In the genomic region with DNA sequence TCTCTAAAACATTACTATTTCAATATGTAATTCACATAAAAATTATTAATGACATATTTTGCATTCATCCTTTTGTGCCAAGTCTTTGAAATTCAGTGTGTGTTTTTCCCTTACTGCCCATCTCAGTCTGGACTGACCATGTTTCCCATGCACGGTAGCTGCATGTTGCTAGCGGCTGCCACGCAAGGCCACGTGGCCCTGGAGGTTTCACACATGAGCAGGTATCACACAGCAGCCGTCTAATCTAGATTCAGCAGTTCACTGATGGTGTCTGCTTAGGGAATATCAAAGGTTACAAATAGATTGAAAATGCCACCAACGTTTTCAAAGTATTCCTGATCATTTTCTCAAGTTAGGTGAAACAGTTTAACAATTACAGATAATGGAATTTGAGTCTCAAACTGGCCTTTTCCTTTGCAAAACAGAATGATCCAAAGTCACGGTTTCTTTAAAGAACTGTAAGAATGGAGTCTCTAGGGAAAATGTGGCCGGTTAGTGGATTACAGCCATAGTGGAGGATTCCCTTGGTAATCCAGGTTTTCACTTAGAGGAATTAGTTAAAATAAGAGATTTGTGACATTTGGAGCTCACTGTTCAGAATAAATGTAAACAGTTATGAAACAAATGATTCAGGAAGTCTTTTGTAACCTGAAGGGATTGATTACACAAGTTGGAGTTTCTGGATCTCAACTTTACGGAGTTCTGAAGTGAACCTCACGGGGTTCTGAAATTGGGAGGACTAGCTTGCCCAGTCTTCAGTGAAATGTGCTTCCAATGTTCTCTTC, we compare ENCODE assay signal across 21 cellular contexts.
"Had no signal": no experiment of that assay in that cellular context is flagged by ENCODE, and none has a peak within 500 bp of the region (broad histone marks: within the 10 kb centered on the region; RNA-seq: fewer than 3 reads in every experiment).

No MANE protein-coding gene starts in this region.

- DNase-seq: activated CD4-positive, alpha-beta T cell treated with anti-CD3 and anti-CD28 coated beads for 4 hours; activated CD8-positive, alpha-beta memory T cell treated with anti-CD3 and anti-CD28 coated beads, Interleukin-2, amount 50 U/mL, for 4 hours; activated CD8-positive, alpha-beta T cell treated with anti-CD3 and anti-CD28 coated beads for 36 hours; activated naive CD4-positive, alpha-beta T cell treated with anti-CD3 and anti-CD28 coated beads, Interleukin-2, amount 50 U/mL, for 16 hours; activated naive CD8-positive, alpha-beta T cell treated with anti-CD3 and anti-CD28 coated beads, Interleukin-2, amount 10 ng/mL, durations not matched to agents 7 days and 5 days; activated T-cell treated with anti-CD3 and anti-CD28 coated beads, Interleukin-2, amount 50 U/mL, for 72 hours; aorta; central memory CD4-positive, alpha-beta T cell; MG63; NCI-H146; NCI-H1930; NCI-H510A treated with DMSO at 0.1 percent for 48 hours; NCI-H69; NK-92 treated with Interleukin-12 subunit alpha and Interleukin-12 subunit beta, amount 100 ng/mL, for 24 hours; PC-3; SHP77 treated with DMSO at 0.1 percent for 48 hours had no signal

- H3K9me3 Mint-ChIP-seq: activated CD8-positive, alpha-beta T cell treated with anti-CD3 and anti-CD28 coated beads for 36 hours; activated naive CD8-positive, alpha-beta T cell treated with anti-CD3 and anti-CD28 coated beads, Interleukin-2, amount 10 ng/mL, durations not matched to agents 7 days and 5 days; activated T-cell treated with anti-CD3 and anti-CD28 coated beads, Interleukin-2, amount 50 U/mL, for 72 hours; activated T-helper 2 cell treated with anti-CD3 and anti-CD28 coated beads, Interferon-gamma antibody, Interleukin-2, Interleukin-4, amounts not matched to agents 10 μg/mL and 5 μg/mL and 100 μg/mL, durations not matched to agents 14 hours and 24 hours and 36 hours; T-helper 1 cell treated with Interleukin-12 subunit alpha and Interleukin-12 subunit beta and Interleukin-4 antibody, amounts not matched to agents 30 μg/mL and 1 μg/mL, for 36 hours had no signal

- H3K27me3 Mint-ChIP-seq: activated CD8-positive, alpha-beta T cell treated with anti-CD3 and anti-CD28 coated beads for 36 hours had no signal

- H3K4me1 ChIP-seq: breast epithelium had no signal

- H3K36me3 Mint-ChIP-seq: activated naive CD8-positive, alpha-beta T cell treated with anti-CD3 and anti-CD28 coated beads, Interleukin-2, amount 10 ng/mL, durations not matched to agents 7 days and 5 days had no signal

- H3K4me3 Mint-ChIP-seq: activated CD8-positive, alpha-beta T cell treated with anti-CD3 and anti-CD28 coated beads for 36 hours; activated naive CD8-positive, alpha-beta T cell treated with anti-CD3 and anti-CD28 coated beads, Interleukin-2, amount 10 ng/mL, durations not matched to agents 7 days and 5 days; activated T-cell treated with anti-CD3 and anti-CD28 coated beads, Interleukin-2, amount 50 U/mL, for 72 hours; T-helper 1 cell treated with Interleukin-12 subunit alpha and Interleukin-12 subunit beta and Interleukin-4 antibody, amounts not matched to agents 30 μg/mL and 1 μg/mL, for 36 hours had no signal

- ATAC-seq: activated CD8-positive, alpha-beta T cell treated with anti-CD3 and anti-CD28 coated beads for 36 hours; activated T-cell treated with anti-CD3 and anti-CD28 coated beads, Interleukin-2, amount 50 U/mL, for 72 hours; PC-3 had no signal

- H3K9ac ChIP-seq: KMS-11 had no signal

- H3K4me3 ChIP-seq: breast epithelium, MG63 had no signal

- H3K27ac Mint-ChIP-seq: activated CD8-positive, alpha-beta T cell treated with anti-CD3 and anti-CD28 coated beads for 36 hours; activated naive CD8-positive, alpha-beta T cell treated with anti-CD3 and anti-CD28 coated beads, Interleukin-2, amount 10 ng/mL, durations not matched to agents 7 days and 5 days; activated T-cell treated with anti-CD3 and anti-CD28 coated beads, Interleukin-2, amount 50 U/mL, for 72 hours; activated T-helper 2 cell treated with anti-CD3 and anti-CD28 coated beads, Interferon-gamma antibody, Interleukin-2, Interleukin-4, amounts not matched to agents 10 μg/mL and 5 μg/mL and 100 μg/mL, durations not matched to agents 14 hours and 24 hours and 36 hours; T-helper 1 cell treated with Interleukin-12 subunit alpha and Interleukin-12 subunit beta and Interleukin-4 antibody, amounts not matched to agents 30 μg/mL and 1 μg/mL, for 36 hours had no signal

- FAIRE-seq: RCC 7860 had no signal

- H3K4me1 Mint-ChIP-seq: activated naive CD8-positive, alpha-beta T cell treated with anti-CD3 and anti-CD28 coated beads, Interleukin-2, amount 10 ng/mL, durations not matched to agents 7 days and 5 days had no signal

- H3K4me2 ChIP-seq: KMS-11 had no signal

- H3K36me3 ChIP-seq: breast epithelium, MG63 had no signal

- H3K9me3 ChIP-seq: breast epithelium, MG63 had no signal

- H3K27ac ChIP-seq: breast epithelium, KMS-11 had no signal

- H3K27me3 ChIP-seq: breast epithelium, MG63 had no signal
